ENCODE assay signal across 1 cellular context in the genomic region with DNA sequence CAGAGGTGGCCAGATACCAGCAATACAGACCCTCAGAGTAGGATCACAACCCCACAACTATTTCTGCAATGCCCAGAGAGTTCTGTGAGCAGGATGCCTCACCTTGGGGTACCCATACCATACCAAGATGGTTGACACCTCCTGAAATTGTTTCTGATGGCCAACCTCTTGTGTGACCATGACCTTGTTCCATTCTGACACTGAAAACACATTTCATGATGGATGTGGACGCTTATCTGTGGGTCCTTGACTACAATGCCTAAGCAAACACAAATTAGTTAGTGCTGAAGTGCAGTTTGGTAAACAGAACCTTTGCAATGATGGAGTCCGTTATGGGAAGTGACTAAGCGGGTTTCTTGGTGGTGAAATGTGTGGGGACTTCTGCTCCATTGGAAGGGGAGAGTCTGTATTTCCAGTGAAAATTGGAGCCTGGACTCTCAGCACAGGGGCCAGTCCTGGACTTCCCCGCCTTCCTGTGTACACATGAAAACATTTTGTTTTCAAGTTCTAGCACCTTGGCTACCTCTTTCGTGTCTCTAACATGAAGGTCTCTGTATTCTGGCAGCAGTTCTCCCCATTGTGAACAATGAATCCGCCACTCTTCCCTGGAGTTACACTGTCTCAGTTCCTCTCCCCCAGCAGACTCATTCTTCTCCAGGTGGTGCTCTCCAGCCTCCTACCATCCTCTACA.
TF ChIP-seq lines count a peak whose summit lies in the region.

No MANE protein-coding gene starts in this region.

TF ChIP-seq in HepG2, 621 proteins besides CTCF, POLR2A, EP300 and RAD21 (continued from another document and continues in another):
- TF ChIP-seq, protein P1, sequence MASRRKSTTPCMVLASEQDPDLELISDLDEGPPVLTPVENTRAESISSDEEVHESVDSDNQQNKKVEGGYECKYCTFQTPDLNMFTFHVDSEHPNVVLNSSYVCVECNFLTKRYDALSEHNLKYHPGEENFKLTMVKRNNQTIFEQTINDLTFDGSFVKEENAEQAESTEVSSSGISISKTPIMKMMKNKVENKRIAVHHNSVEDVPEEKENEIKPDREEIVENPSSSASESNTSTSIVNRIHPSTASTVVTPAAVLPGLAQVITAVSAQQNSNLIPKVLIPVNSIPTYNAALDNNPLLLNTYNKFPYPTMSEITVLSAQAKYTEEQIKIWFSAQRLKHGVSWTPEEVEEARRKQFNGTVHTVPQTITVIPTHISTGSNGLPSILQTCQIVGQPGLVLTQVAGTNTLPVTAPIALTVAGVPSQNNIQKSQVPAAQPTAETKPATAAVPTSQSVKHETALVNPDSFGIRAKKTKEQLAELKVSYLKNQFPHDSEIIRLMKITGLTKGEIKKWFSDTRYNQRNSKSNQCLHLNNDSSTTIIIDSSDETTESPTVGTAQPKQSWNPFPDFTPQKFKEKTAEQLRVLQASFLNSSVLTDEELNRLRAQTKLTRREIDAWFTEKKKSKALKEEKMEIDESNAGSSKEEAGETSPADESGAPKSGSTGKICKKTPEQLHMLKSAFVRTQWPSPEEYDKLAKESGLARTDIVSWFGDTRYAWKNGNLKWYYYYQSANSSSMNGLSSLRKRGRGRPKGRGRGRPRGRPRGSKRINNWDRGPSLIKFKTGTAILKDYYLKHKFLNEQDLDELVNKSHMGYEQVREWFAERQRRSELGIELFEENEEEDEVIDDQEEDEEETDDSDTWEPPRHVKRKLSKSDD (CRISPR knock-in tag; IDR thresholded peaks at IDR 0.05; ENCODE audit: low read depth) = peak; percentile 91
- TF ChIP-seq CREM (IDR thresholded peaks at IDR 0.05) = peak; percentile 96
- no peak for TF ChIP-seq CREM (CRISPR knock-in tag; IDR thresholded peaks at IDR 0.05)
- peak; percentile 54 for TF ChIP-seq ZFX (CRISPR knock-in tag; IDR thresholded peaks at IDR 0.05; ENCODE audit: low read depth)
- TF ChIP-seq ZNF274 (CRISPR knock-in tag; IDR thresholded peaks at IDR 0.05) = 0 out of 2 replicates have a peak, but pooled peaks have one; percentile 15
- no peak for TF ChIP-seq SMAD9 (CRISPR knock-in tag; IDR thresholded peaks at IDR 0.05)
- no peak; the same call in 1 of the 2 replicates for TF ChIP-seq ZNF629 (CRISPR knock-in tag; conservative IDR thresholded peaks at IDR 0.05)
- no peak for TF ChIP-seq SNRNP70 (IDR thresholded peaks at IDR 0.05; ENCODE audit: low read depth, low read length)
- TF ChIP-seq NFE2L2 (IDR thresholded peaks at IDR 0.05; ENCODE audit: low read length) = peak; percentile 90
- peak; percentile 67; the same call in 1 of the 2 replicates for TF ChIP-seq NFATC3 (CRISPR knock-in tag; IDR thresholded peaks at IDR 0.05)
- TF ChIP-seq, protein P2, sequence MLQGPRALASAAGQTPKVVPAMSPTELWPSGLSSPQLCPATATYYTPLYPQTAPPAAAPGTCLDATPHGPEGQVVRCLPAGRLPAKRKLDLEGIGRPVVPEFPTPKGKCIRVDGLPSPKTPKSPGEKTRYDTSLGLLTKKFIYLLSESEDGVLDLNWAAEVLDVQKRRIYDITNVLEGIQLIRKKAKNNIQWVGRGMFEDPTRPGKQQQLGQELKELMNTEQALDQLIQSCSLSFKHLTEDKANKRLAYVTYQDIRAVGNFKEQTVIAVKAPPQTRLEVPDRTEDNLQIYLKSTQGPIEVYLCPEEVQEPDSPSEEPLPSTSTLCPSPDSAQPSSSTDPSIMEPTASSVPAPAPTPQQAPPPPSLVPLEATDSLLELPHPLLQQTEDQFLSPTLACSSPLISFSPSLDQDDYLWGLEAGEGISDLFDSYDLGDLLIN (CRISPR knock-in tag; IDR thresholded peaks at IDR 0.05; ENCODE audit: borderline replicate concordance) = no peak
- no peak for TF ChIP-seq ZNF20 (CRISPR knock-in tag; IDR thresholded peaks at IDR 0.05)
- peak; percentile 53; the same call in 1 of the 2 replicates for TF ChIP-seq RBFOX2 (IDR thresholded peaks at IDR 0.05; ENCODE audit: low read depth, low read length)
- peak; percentile 86 for TF ChIP-seq THAP11 (CRISPR knock-in tag; IDR thresholded peaks at IDR 0.05)
- no peak for TF ChIP-seq ZNF598 (CRISPR knock-in tag; IDR thresholded peaks at IDR 0.05; ENCODE audit: borderline replicate concordance)
- TF ChIP-seq, protein P3, sequence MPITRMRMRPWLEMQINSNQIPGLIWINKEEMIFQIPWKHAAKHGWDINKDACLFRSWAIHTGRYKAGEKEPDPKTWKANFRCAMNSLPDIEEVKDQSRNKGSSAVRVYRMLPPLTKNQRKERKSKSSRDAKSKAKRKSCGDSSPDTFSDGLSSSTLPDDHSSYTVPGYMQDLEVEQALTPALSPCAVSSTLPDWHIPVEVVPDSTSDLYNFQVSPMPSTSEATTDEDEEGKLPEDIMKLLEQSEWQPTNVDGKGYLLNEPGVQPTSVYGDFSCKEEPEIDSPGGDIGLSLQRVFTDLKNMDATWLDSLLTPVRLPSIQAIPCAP (CRISPR knock-in tag; IDR thresholded peaks at IDR 0.05; ENCODE audit: low read depth) = 0 out of 2 replicates have a peak, but pooled peaks have one; percentile 12
- peak; percentile 81; the same call in 1 of the 2 replicates for TF ChIP-seq ZNF788 (CRISPR knock-in tag; IDR thresholded peaks at IDR 0.05; ENCODE audit: borderline replicate concordance)
- TF ChIP-seq, protein P4, sequence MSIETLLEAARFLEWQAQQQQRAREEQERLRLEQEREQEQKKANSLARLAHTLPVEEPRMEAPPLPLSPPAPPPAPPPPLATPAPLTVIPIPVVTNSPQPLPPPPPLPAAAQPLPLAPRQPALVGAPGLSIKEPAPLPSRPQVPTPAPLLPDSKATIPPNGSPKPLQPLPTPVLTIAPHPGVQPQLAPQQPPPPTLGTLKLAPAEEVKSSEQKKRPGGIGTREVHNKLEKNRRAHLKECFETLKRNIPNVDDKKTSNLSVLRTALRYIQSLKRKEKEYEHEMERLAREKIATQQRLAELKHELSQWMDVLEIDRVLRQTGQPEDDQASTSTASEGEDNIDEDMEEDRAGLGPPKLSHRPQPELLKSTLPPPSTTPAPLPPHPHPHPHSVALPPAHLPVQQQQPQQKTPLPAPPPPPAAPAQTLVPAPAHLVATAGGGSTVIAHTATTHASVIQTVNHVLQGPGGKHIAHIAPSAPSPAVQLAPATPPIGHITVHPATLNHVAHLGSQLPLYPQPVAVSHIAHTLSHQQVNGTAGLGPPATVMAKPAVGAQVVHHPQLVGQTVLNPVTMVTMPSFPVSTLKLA (IDR thresholded peaks at IDR 0.05) = no peak
- TF ChIP-seq ATM (IDR thresholded peaks at IDR 0.05; ENCODE audit: borderline replicate concordance) = no peak
- TF ChIP-seq RXRB (CRISPR knock-in tag; IDR thresholded peaks at IDR 0.05; ENCODE audit: borderline replicate concordance) = peak; percentile 98
- TF ChIP-seq TBX2 (CRISPR knock-in tag; IDR thresholded peaks at IDR 0.05; ENCODE audit: borderline replicate concordance) = peak; percentile 100
- TF ChIP-seq ZNF333 (CRISPR knock-in tag; IDR thresholded peaks at IDR 0.05; ENCODE audit: borderline replicate concordance) = 0 out of 2 replicates have a peak, but pooled peaks have one; percentile 14
- TF ChIP-seq, protein P5, sequence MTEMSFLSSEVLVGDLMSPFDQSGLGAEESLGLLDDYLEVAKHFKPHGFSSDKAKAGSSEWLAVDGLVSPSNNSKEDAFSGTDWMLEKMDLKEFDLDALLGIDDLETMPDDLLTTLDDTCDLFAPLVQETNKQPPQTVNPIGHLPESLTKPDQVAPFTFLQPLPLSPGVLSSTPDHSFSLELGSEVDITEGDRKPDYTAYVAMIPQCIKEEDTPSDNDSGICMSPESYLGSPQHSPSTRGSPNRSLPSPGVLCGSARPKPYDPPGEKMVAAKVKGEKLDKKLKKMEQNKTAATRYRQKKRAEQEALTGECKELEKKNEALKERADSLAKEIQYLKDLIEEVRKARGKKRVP (CRISPR knock-in tag; IDR thresholded peaks at IDR 0.05) = peak in 1 of 2 experiments; percentile 84; a peak in 2 of 4 replicates
- TF ChIP-seq, protein P6, sequence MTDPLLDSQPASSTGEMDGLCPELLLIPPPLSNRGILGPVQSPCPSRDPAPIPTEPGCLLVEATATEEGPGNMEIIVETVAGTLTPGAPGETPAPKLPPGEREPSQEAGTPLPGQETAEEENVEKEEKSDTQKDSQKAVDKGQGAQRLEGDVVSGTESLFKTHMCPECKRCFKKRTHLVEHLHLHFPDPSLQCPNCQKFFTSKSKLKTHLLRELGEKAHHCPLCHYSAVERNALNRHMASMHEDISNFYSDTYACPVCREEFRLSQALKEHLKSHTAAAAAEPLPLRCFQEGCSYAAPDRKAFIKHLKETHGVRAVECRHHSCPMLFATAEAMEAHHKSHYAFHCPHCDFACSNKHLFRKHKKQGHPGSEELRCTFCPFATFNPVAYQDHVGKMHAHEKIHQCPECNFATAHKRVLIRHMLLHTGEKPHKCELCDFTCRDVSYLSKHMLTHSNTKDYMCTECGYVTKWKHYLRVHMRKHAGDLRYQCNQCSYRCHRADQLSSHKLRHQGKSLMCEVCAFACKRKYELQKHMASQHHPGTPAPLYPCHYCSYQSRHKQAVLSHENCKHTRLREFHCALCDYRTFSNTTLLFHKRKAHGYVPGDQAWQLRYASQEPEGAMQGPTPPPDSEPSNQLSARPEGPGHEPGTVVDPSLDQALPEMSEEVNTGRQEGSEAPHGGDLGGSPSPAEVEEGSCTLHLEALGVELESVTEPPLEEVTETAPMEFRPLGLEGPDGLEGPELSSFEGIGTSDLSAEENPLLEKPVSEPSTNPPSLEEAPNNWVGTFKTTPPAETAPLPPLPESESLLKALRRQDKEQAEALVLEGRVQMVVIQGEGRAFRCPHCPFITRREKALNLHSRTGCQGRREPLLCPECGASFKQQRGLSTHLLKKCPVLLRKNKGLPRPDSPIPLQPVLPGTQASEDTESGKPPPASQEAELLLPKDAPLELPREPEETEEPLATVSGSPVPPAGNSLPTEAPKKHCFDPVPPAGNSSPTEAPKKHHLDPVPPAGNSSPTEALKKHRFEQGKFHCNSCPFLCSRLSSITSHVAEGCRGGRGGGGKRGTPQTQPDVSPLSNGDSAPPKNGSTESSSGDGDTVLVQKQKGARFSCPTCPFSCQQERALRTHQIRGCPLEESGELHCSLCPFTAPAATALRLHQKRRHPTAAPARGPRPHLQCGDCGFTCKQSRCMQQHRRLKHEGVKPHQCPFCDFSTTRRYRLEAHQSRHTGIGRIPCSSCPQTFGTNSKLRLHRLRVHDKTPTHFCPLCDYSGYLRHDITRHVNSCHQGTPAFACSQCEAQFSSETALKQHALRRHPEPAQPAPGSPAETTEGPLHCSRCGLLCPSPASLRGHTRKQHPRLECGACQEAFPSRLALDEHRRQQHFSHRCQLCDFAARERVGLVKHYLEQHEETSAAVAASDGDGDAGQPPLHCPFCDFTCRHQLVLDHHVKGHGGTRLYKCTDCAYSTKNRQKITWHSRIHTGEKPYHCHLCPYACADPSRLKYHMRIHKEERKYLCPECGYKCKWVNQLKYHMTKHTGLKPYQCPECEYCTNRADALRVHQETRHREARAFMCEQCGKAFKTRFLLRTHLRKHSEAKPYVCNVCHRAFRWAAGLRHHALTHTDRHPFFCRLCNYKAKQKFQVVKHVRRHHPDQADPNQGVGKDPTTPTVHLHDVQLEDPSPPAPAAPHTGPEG (CRISPR knock-in tag; IDR thresholded peaks at IDR 0.05) = peak; percentile 84
- no peak for TF ChIP-seq HES4 (CRISPR knock-in tag; IDR thresholded peaks at IDR 0.05; ENCODE audit: borderline replicate concordance)
- peak; percentile 99 for TF ChIP-seq MIER3 (CRISPR knock-in tag; IDR thresholded peaks at IDR 0.05; ENCODE audit: borderline replicate concordance)
- peak; percentile 91 for TF ChIP-seq GFI1 (CRISPR knock-in tag; IDR thresholded peaks at IDR 0.05; ENCODE audit: borderline replicate concordance)
- peak; percentile 90 for TF ChIP-seq SIX4 (CRISPR knock-in tag; IDR thresholded peaks at IDR 0.05)
- TF ChIP-seq, protein P7, sequence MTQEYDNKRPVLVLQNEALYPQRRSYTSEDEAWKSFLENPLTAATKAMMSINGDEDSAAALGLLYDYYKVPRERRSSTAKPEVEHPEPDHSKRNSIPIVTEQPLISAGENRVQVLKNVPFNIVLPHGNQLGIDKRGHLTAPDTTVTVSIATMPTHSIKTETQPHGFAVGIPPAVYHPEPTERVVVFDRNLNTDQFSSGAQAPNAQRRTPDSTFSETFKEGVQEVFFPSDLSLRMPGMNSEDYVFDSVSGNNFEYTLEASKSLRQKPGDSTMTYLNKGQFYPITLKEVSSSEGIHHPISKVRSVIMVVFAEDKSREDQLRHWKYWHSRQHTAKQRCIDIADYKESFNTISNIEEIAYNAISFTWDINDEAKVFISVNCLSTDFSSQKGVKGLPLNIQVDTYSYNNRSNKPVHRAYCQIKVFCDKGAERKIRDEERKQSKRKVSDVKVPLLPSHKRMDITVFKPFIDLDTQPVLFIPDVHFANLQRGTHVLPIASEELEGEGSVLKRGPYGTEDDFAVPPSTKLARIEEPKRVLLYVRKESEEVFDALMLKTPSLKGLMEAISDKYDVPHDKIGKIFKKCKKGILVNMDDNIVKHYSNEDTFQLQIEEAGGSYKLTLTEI (CRISPR knock-in tag; conservative IDR thresholded peaks at IDR 0.05) = no peak
- no peak for TF ChIP-seq MYNN (CRISPR knock-in tag; IDR thresholded peaks at IDR 0.05; ENCODE audit: low read depth)
- TF ChIP-seq, protein P8, sequence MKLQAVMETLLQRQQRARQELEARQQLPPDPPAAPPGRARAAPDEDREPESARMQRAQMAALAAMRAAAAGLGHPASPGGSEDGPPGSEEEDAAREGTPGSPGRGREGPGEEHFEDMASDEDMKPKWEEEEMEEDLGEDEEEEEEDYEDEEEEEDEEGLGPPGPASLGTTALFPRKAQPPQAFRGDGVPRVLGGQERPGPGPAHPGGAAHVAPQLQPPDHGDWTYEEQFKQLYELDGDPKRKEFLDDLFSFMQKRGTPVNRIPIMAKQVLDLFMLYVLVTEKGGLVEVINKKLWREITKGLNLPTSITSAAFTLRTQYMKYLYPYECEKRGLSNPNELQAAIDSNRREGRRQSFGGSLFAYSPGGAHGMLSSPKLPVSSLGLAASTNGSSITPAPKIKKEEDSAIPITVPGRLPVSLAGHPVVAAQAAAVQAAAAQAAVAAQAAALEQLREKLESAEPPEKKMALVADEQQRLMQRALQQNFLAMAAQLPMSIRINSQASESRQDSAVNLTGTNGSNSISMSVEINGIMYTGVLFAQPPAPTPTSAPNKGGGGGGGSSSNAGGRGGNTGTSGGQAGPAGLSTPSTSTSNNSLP (IDR thresholded peaks at IDR 0.05; ENCODE audit: low read depth, low read length) = peak; percentile 31; the same call in 1 of the 2 replicates
- peak; percentile 92 for TF ChIP-seq KDM4B (CRISPR knock-in tag; IDR thresholded peaks at IDR 0.05)
- TF ChIP-seq KDM2A (CRISPR knock-in tag; IDR thresholded peaks at IDR 0.05; ENCODE audit: borderline replicate concordance, low read depth) = 0 out of 2 replicates have a peak, but pooled peaks have one; percentile 16
- peak; percentile 84; the same call in 1 of the 2 replicates for TF ChIP-seq FOXC1 (CRISPR knock-in tag; IDR thresholded peaks at IDR 0.05; ENCODE audit: borderline replicate concordance)
- peak; percentile 90 for TF ChIP-seq SKI (IDR thresholded peaks at IDR 0.05; ENCODE audit: partially characterized antibody)
- peak; percentile 74 for TF ChIP-seq ZNF292 (CRISPR knock-in tag; IDR thresholded peaks at IDR 0.05; ENCODE audit: borderline replicate concordance, low read depth)
- TF ChIP-seq, protein P9, sequence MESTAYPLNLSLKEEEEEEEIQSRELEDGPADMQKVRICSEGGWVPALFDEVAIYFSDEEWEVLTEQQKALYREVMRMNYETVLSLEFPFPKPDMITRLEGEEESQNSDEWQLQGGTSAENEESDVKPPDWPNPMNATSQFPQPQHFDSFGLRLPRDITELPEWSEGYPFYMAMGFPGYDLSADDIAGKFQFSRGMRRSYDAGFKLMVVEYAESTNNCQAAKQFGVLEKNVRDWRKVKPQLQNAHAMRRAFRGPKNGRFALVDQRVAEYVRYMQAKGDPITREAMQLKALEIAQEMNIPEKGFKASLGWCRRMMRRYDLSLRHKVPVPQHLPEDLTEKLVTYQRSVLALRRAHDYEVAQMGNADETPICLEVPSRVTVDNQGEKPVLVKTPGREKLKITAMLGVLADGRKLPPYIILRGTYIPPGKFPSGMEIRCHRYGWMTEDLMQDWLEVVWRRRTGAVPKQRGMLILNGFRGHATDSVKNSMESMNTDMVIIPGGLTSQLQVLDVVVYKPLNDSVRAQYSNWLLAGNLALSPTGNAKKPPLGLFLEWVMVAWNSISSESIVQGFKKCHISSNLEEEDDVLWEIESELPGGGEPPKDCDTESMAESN (CRISPR knock-in tag; conservative IDR thresholded peaks at IDR 0.05) = peak; percentile 63; the same call in 1 of the 2 replicates
- no peak for TF ChIP-seq PCBP1 (IDR thresholded peaks at IDR 0.05; ENCODE audit: borderline replicate concordance, low read depth, low read length)
